Comparison of ENCODE assay signal across 8 cellular contexts in the genomic region with DNA sequence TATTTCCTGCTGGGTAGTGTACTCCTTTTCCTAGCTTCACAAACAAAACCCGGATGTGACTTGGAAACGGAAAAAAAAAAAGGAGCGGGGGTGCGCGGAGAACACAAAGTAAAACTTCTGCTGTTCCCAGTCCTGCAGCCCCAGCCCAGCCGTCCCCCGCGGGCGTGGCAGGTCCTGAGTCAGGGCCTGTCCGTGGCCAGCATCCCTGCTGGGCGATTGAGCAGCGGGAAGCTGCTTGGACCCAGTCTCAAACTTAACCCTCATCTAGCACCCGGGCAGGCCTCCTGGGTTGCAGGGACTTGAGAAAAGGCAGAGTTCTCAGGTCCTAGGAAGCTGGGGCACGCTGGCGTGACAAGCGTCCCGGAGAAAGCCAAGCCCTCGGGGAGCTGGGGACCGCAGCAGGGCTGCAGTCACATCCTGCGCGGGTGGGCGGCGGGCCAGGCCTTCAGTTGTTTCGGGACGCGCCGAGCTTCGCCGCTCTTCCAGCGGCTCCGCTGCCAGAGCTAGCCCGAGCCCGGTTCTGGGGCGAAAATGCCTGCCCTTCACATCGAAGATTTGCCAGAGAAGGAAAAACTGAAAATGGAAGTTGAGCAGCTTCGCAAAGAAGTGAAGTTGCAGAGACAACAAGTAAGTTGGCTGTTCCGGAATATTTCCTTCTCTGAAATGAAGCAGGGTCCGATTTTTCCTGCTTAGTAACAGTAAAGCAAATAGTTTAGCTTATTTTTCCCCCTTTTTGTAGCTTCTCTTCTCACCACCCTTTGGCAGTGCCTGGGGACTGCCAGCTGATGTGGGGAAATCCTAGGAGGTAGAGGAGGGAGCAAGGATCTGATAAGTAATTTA. TPM values are rescaled to one million over a fixed set of nuclear protein-coding genes. Genes with fewer than 3 reads are reported as not detected.
DNase-seq lines count a peak whose midpoint lies in the region; ATAC-seq, FAIRE-seq and TF ChIP-seq lines count a peak whose summit lies in the region.

GNG11 (plus strand) TSS at position 129 of the 840 bp plus-strand sequence; CDS start at position 532, 403 bp downstream.

- peak within 1 kb of the TSS; percentile 97 for H3K27ac Mint-ChIP-seq in chondrocyte (ENCODE audit: unreplicated experiment)

- ATAC-seq in HG03095 (IDR thresholded peaks at IDR 0.05; ENCODE audit: unreplicated experiment): peak; percentile 92

- no peaks in the 10 kb centered on the region for H3K4me1 ChIP-seq in BE2C
- peaks cover 25% of the 10 kb centered on the region for H3K4me1 ChIP-seq in SJSA1 (replicated peaks)

- in situ Hi-C loops in GM18951 (cut with MboI; ENCODE audit: low sequenced_read_pairs, unreplicated experiment): loop anchor here (25.0 kb wide), 1 partner anchor 465 kb away; the partner anchor contains the start of gene COL1A2

- H3K4me1 Mint-ChIP-seq in chondrocyte (ENCODE audit: low read depth): peaks cover 36% of the 10 kb centered on the region

- TF ChIP-seq CTCF in BE2C (IDR thresholded peaks at IDR 0.05; ENCODE audit: low read depth, low read length): no peak
- peak; percentile 17 for TF ChIP-seq CTCF in chondrocyte (IDR thresholded peaks at IDR 0.05)
- no peak for TF ChIP-seq CTCF in D721Med (IDR thresholded peaks at IDR 0.05; ENCODE audit: insufficient read depth, missing control alignments)

- H3K36me3 Mint-ChIP-seq in chondrocyte (ENCODE audit: low read depth): peaks cover 7% of the 10 kb centered on the region

- H3K27ac ChIP-seq in SJSA1 (peak within 1 kb of the TSS; percentile 81), skin epidermis (peak within 1 kb of the TSS in 20 of 21 experiments; percentile 53 to 94 (median 83))

- peak within 1 kb of the TSS; percentile 89 for H3K4me3 Mint-ChIP-seq in chondrocyte (ENCODE audit: unreplicated experiment)

- H3K9me3 Mint-ChIP-seq in chondrocyte (ENCODE audit: low read depth): no peaks in the 10 kb centered on the region

- no peak for FAIRE-seq in D721Med (lab: Jason Lieb, UNC)

- H3K27me3 Mint-ChIP-seq in chondrocyte (ENCODE audit: low read depth): no peaks in the 10 kb centered on the region

- H3K4me3 ChIP-seq in BE2C (ENCODE audit: low read depth, low read length): peak within 1 kb of the TSS; percentile 59
- H3K4me3 ChIP-seq in SJSA1: peak within 1 kb of the TSS; percentile 56
- H3K4me3 ChIP-seq in skin epidermis: peak within 1 kb of the TSS; percentile 13 to 46 (median 42)

- H3K36me3 ChIP-seq in BE2C (no peaks in the 10 kb centered on the region), SJSA1 (peaks cover 18% of the 10 kb centered on the region)

- peaks cover 11% of the 10 kb centered on the region for H3K27me3 ChIP-seq in BE2C
- H3K27me3 ChIP-seq in SJSA1 (replicated peaks): no peaks in the 10 kb centered on the region

- no peaks in the 10 kb centered on the region for H3K9me3 ChIP-seq in BE2C
- no peaks in the 10 kb centered on the region for H3K9me3 ChIP-seq in SJSA1 (replicated peaks)

- peak; percentile 23 for TF ChIP-seq POLR2A in GM18951 (IDR thresholded peaks at IDR 0.05; ENCODE audit: extremely low read depth, insufficient read depth, insufficient read length)

- DNase-seq in BE2C: peak; percentile 67
- DNase-seq in SJSA1 (ENCODE audit: low read depth in 1 of 2, low spot score in 2 of 2): peak; percentile 85 to 86
- DNase-seq in chondrocyte (ENCODE audit: low spot score): peak; percentile 92
- peak; percentile 81 for DNase-seq in islet precursor cell
- DNase-seq in D721Med (ENCODE audit: insufficient read length, low spot score): no peak

RNA-seq across cellular contexts. Expression of gene GNG11, which starts in this region (rescaled TPM):
- polyA plus RNA-seq in BE2C (2012; ENCODE audit: insufficient read depth, insufficient read length, low read depth): 0.19 TPM
- 29.0 and 30.6 TPM in 2 replicates for total RNA-seq in SJSA1 (2014; rRNA removed; shearing (Covaris generic))
- 8.2 to 15.0 TPM (median 9.4 TPM) in 3 replicates for total RNA-seq in chondrocyte
